Comparison of ENCODE assay signal across 1 cellular context in genomic region chr3:8972614-8973013, GRCh38.
TF ChIP-seq lines count a peak whose summit lies in the region.

No MANE protein-coding gene starts in this region.

TF ChIP-seq in GM12878, 131 proteins besides CTCF, POLR2A, EP300 and RAD21:
- peak; percentile 49 for TF ChIP-seq USF1 (IDR thresholded peaks at IDR 0.05; ENCODE audit: borderline replicate concordance, extremely low read length, insufficient read depth, low read depth, low read length)
- TF ChIP-seq CBFB (IDR thresholded peaks at IDR 0.05; ENCODE audit: low read depth), result no peak
